Comparison of ENCODE assay signal across 6 cellular contexts in the genomic region with DNA sequence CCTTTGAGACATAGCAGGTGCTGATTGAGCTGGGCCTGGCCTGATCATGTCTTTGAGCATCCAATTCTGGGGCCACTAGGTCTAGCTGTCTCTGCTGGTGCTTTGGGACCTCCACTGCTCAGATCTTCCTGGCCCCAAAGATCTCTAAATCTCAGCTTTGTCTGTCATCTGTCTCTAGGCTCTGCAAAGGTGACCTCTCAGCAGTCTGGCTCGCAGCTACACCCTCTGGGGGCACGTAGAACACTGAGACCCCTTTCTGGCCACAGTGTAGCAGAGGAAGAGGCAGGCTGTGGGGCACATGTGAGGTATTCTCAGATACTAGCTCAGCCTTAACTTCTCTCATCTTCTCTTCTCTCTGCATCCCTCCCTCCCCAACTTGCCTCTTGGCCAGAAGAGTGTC.
A peak's percentile ranks its signal among the peaks of the same experiment; 100 is the strongest.
DNase-seq lines count a peak whose midpoint lies in the region; ATAC-seq, FAIRE-seq and TF ChIP-seq lines count a peak whose summit lies in the region.
"Not testable (repeated sequence)": the region's sequence is repeated elsewhere in the genome, so short reads cannot be mapped to it uniquely, and the experiment has no call there.

No MANE protein-coding gene starts in this region.

- 80 to 100% methylated on average over 1 to 2 of the region's 2 CpGs for WGBS in thyroid gland, 2 donors

- not testable (repeated sequence) for TF ChIP-seq CTCF in HFFc6 (IDR thresholded peaks at IDR 0.05); PC-9 (conservative IDR thresholded peaks at IDR 0.05); endothelial cell of umbilical vein (IDR thresholded peaks at IDR 0.05; ENCODE audit: extremely low read depth in 1 of 2, insufficient read depth in 1 of 2, low read depth in 1 of 2, low read length in 2 of 2); thyroid gland (IDR thresholded peaks at IDR 0.05)

- H3K27me3 Mint-ChIP-seq in HFFc6 (ENCODE audit: insufficient read depth); activated CD4-positive, alpha-beta T cell treated with anti-CD3 and anti-CD28 coated beads, Interleukin-2, amount 10 ng/mL, durations not matched to agents 24 days and 14 days; activated CD8-positive, alpha-beta memory T cell treated with anti-CD3 and anti-CD28 coated beads, Interleukin-2, amount 10 ng/mL, durations not matched to agents 7 days and 5 days: not testable (repeated sequence)

- not testable (repeated sequence) for ATAC-seq in activated CD8-positive, alpha-beta memory T cell treated with anti-CD3 and anti-CD28 coated beads, Interleukin-2, amount 10 ng/mL, durations not matched to agents 7 days and 5 days

- H3K9me3 Mint-ChIP-seq in HFFc6; activated CD4-positive, alpha-beta T cell treated with anti-CD3 and anti-CD28 coated beads, Interleukin-2, amount 10 ng/mL, durations not matched to agents 24 days and 14 days; activated CD8-positive, alpha-beta memory T cell treated with anti-CD3 and anti-CD28 coated beads, Interleukin-2, amount 10 ng/mL, durations not matched to agents 7 days and 5 days (ENCODE audit: low read depth): not testable (repeated sequence)

- H4K20me1 ChIP-seq in PC-9 (ENCODE audit: insufficient read depth); endothelial cell of umbilical vein (replicated peaks; ENCODE audit: control insufficient read depth, extremely low read depth, insufficient read depth, low read length): not testable (repeated sequence)

- POLR2A ChIA-PET in PC-9 (lab: Charles Lee; ENCODE audit: unreplicated experiment); endothelial cell of umbilical vein (lab: Charles Lee): not testable (repeated sequence)

- not testable (repeated sequence) for H3K4me3 Mint-ChIP-seq in HFFc6; activated CD4-positive, alpha-beta T cell treated with anti-CD3 and anti-CD28 coated beads, Interleukin-2, amount 10 ng/mL, durations not matched to agents 24 days and 14 days; activated CD8-positive, alpha-beta memory T cell treated with anti-CD3 and anti-CD28 coated beads, Interleukin-2, amount 10 ng/mL, durations not matched to agents 7 days and 5 days

- CTCF ChIA-PET in PC-9 (lab: Charles Lee); activated CD8-positive, alpha-beta memory T cell treated with anti-CD3 and anti-CD28 coated beads, Interleukin-2, amount 10 ng/mL, durations not matched to agents 7 days and 5 days (lab: Charles Lee); endothelial cell of umbilical vein (lab: Charles Lee): not testable (repeated sequence)

- not testable (repeated sequence) for H2AFZ ChIP-seq in PC-9; endothelial cell of umbilical vein (ENCODE audit: low read depth, low read length)

- TF ChIP-seq POLR2A in endothelial cell of umbilical vein (IDR thresholded peaks at IDR 0.05; ENCODE audit: low read depth, low read length); thyroid gland (IDR thresholded peaks at IDR 0.05): not testable (repeated sequence)

- not testable (repeated sequence) for H3K9me1 ChIP-seq in endothelial cell of umbilical vein (replicated peaks; ENCODE audit: control insufficient read depth, extremely low read depth, insufficient read depth, low read length)

- not testable (repeated sequence) for H3K27me3 ChIP-seq in PC-9 (ENCODE audit: insufficient read depth, low read depth); endothelial cell of umbilical vein (ENCODE audit: control insufficient read depth in 2 of 2, insufficient read depth in 2 of 2, low read length in 2 of 2); thyroid gland

- H3K4me3 ChIP-seq in PC-9; endothelial cell of umbilical vein (replicated peaks in 1 of 3; ENCODE audit: insufficient read depth in 1 of 3, low read depth in 1 of 3, low read length in 3 of 3); thyroid gland (replicated peaks in 1 of 3): not testable (repeated sequence)

- dilution Hi-C loops in endothelial cell of umbilical vein (cut with MboI; ENCODE audit: extremely low pct_ligation_motif_present, low sequenced_read_pairs) = not testable (repeated sequence)

- H3K9ac ChIP-seq in endothelial cell of umbilical vein (replicated peaks; ENCODE audit: extremely low read depth, insufficient read depth, low read length) = not testable (repeated sequence)

- not testable (repeated sequence) for H3K36me3 ChIP-seq in PC-9 (ENCODE audit: low read depth); endothelial cell of umbilical vein (ENCODE audit: control insufficient read depth in 2 of 2, extremely low read depth in 1 of 2, insufficient read depth in 2 of 2, low read length in 2 of 2); thyroid gland

- H3K9me3 ChIP-seq in PC-9 (ENCODE audit: insufficient read depth, low read depth); endothelial cell of umbilical vein (replicated peaks; ENCODE audit: control insufficient read depth, insufficient read depth, low read length); thyroid gland: not testable (repeated sequence)

- H3F3A ChIP-seq in PC-9 (ENCODE audit: insufficient read depth, low read depth) = not testable (repeated sequence)

- H3K4me2 ChIP-seq in PC-9; endothelial cell of umbilical vein (ENCODE audit: insufficient read depth, low read length): not testable (repeated sequence)

- intact Hi-C loops in PC-9 (cut with micrococcal nuclease; ENCODE audit: unreplicated experiment); activated CD4-positive, alpha-beta T cell treated with anti-CD3 and anti-CD28 coated beads, Interleukin-2, amount 10 ng/mL, durations not matched to agents 24 days and 14 days (cut with micrococcal nuclease); endothelial cell of umbilical vein (cut with micrococcal nuclease); thyroid gland (cut with DNase I): not testable (repeated sequence)

- H3K4me1 ChIP-seq in PC-9 (replicated peaks; ENCODE audit: insufficient read depth) (peaks cover 12% of the 10 kb centered on the region), thyroid gland (peaks cover 0 to 23% of the 10 kb centered on the region in 2 donors)
- H3K4me1 ChIP-seq in endothelial cell of umbilical vein (ENCODE audit: control insufficient read depth, extremely low read depth, insufficient read depth, low read length) = not testable (repeated sequence)

- H3K27ac Mint-ChIP-seq in HFFc6 = peak overlapping the region; percentile 45; the same call in 1 of the 2 replicates
- H3K27ac Mint-ChIP-seq in activated CD4-positive, alpha-beta T cell treated with anti-CD3 and anti-CD28 coated beads, Interleukin-2, amount 10 ng/mL, durations not matched to agents 24 days and 14 days = not testable (repeated sequence)
- peak overlapping the region; percentile 52 for H3K27ac Mint-ChIP-seq in activated CD8-positive, alpha-beta memory T cell treated with anti-CD3 and anti-CD28 coated beads, Interleukin-2, amount 10 ng/mL, durations not matched to agents 7 days and 5 days

- FAIRE-seq in endothelial cell of umbilical vein (lab: Jason Lieb, UNC) = not testable (repeated sequence)

- not testable (repeated sequence) for H3K79me2 ChIP-seq in PC-9 (ENCODE audit: low read depth); endothelial cell of umbilical vein (ENCODE audit: control insufficient read depth, insufficient read depth, low read length)

- H3K4me1 Mint-ChIP-seq in HFFc6 (ENCODE audit: low read depth) = peaks cover 30% of the 10 kb centered on the region
- H3K4me1 Mint-ChIP-seq in activated CD4-positive, alpha-beta T cell treated with anti-CD3 and anti-CD28 coated beads, Interleukin-2, amount 10 ng/mL, durations not matched to agents 24 days and 14 days = peaks cover 23% of the 10 kb centered on the region
- H3K4me1 Mint-ChIP-seq in activated CD8-positive, alpha-beta memory T cell treated with anti-CD3 and anti-CD28 coated beads, Interleukin-2, amount 10 ng/mL, durations not matched to agents 7 days and 5 days = peaks cover 28% of the 10 kb centered on the region

- not testable (repeated sequence) for H3K36me3 Mint-ChIP-seq in HFFc6 (ENCODE audit: low read depth); activated CD4-positive, alpha-beta T cell treated with anti-CD3 and anti-CD28 coated beads, Interleukin-2, amount 10 ng/mL, durations not matched to agents 24 days and 14 days (ENCODE audit: low read depth)
- peaks cover 11% of the 10 kb centered on the region for H3K36me3 Mint-ChIP-seq in activated CD8-positive, alpha-beta memory T cell treated with anti-CD3 and anti-CD28 coated beads, Interleukin-2, amount 10 ng/mL, durations not matched to agents 7 days and 5 days

- not testable (repeated sequence) for DNase-seq in HFFc6; PC-9; activated CD8-positive, alpha-beta memory T cell treated with anti-CD3 and anti-CD28 coated beads, Interleukin-2, amount 10 ng/mL, durations not matched to agents 7 days and 5 days; endothelial cell of umbilical vein (ENCODE audit: low read depth, low spot score); thyroid gland
- DNase-seq in activated CD4-positive, alpha-beta T cell treated with anti-CD3 and anti-CD28 coated beads, Interleukin-2, amount 10 ng/mL, durations not matched to agents 24 days and 14 days = peak; percentile 61

- not testable (repeated sequence) for H3K9me2 ChIP-seq in PC-9 (ENCODE audit: insufficient read depth)

- not testable (repeated sequence) for H3K27ac ChIP-seq in PC-9
- H3K27ac ChIP-seq in endothelial cell of umbilical vein (ENCODE audit: insufficient read depth, low read depth, low read length) (peak overlapping the region; percentile 45), thyroid gland (peak overlapping the region; percentile 43 to 87 (median 82))

- BruUV-seq in PC-9 (replicated peaks; lab: Mats Ljungman, UMichigan) = TSS peak; percentile 50
- BruUV-seq in endothelial cell of umbilical vein (replicated peaks; lab: Mats Ljungman, UMichigan) = not testable (repeated sequence)
